In the genomic region with DNA sequence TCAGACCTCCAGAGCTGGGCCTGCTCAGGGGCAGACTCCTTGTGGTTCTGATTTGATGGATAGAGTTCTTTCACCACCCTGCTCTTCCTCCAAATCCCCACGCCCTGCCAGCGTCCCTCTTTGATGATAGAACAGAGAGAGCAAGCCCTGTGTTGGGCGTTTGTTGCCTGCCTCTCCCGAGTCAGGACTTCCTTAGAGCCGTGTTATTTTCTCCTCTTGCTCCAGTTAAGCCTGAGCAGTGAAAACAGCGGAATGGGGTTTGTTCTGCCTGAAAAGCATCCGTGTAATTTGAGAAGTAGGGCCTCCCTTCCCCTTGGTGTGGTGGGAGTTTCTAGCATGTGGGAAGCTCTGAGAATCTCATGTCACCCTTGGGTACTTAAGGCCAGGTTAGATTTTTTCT, we compare ENCODE assay signal across 23 cellular contexts. TPM values are rescaled to one million over a fixed set of nuclear protein-coding genes. Genes with fewer than 3 reads are reported as not detected.
DNase-seq lines count a peak whose midpoint lies in the region; ATAC-seq, FAIRE-seq and TF ChIP-seq lines count a peak whose summit lies in the region.
"Had no signal": no experiment of that assay in that cellular context is flagged by ENCODE, and none has a peak within 500 bp of the region (broad histone marks: within the 10 kb centered on the region; RNA-seq: fewer than 3 reads in every experiment).

No MANE protein-coding gene starts in this region.

- no peaks in the 10 kb centered on the region for H3K27me3 Mint-ChIP-seq in H9 (ENCODE audit: low read depth)
- peaks cover 8% of the 10 kb centered on the region for H3K27me3 Mint-ChIP-seq in glutamatergic neuron (ENCODE audit: unreplicated experiment)
- H3K27me3 Mint-ChIP-seq: activated CD8-positive, alpha-beta memory T cell treated with anti-CD3 and anti-CD28 coated beads, Interleukin-2, amount 10 ng/mL, durations not matched to agents 7 days and 5 days; activated naive CD8-positive, alpha-beta T cell treated with anti-CD3 and anti-CD28 coated beads, Interleukin-2, amount 50 U/mL, for 24 hours; CD8-positive, alpha-beta memory T cell had no signal

- DNase-seq in H9: peak; percentile 36
- DNase-seq in SK-N-MC (ENCODE audit: low read depth, low spot score): no peak
- no peak for DNase-seq in glutamatergic neuron
- DNase-seq in putamen (ENCODE audit: low spot score): peak; percentile 31
- no peak for DNase-seq in small intestine
- no peak for DNase-seq in adrenal gland
- no peak for DNase-seq in pons (ENCODE audit: low spot score)
- DNase-seq: activated CD4-positive, alpha-beta T cell treated with anti-CD3 and anti-CD28 coated beads for 4 hours; activated CD8-positive, alpha-beta memory T cell treated with anti-CD3 and anti-CD28 coated beads, Interleukin-2, amount 10 ng/mL, durations not matched to agents 7 days and 5 days; activated naive CD8-positive, alpha-beta T cell treated with anti-CD3 and anti-CD28 coated beads, Interleukin-2, amount 50 U/mL, for 24 hours; CD8-positive, alpha-beta memory T cell; DMS79 treated with DMSO at 0.1 percent for 48 hours; KG1; midbrain; NCI-H187 treated with DMSO at 0.1 percent for 48 hours; NCI-H446 treated with DMSO at 0.1 percent for 48 hours; RPMI8226; stimulated activated naive CD8-positive, alpha-beta T cell treated with anti-CD3 and anti-CD28 coated beads, Interleukin-15, Interleukin-2, amounts not matched to agents 100 U/mL and 50 U/mL, for 24 hours; transverse colon had no signal

- H3K79me2 ChIP-seq in H9 (ENCODE audit: insufficient read depth, low read length): no peaks in the 10 kb centered on the region

- no peak overlapping the region for H3K4me2 ChIP-seq in H9 (ENCODE audit: insufficient read depth, insufficient read length, low read length)
- H3K4me2 ChIP-seq: hepatocyte had no signal

- H4K8ac ChIP-seq in H9 (replicated peaks; ENCODE audit: insufficient read length, low read depth, low read length): no peak overlapping the region

- no peak for TF ChIP-seq POLR2A in adrenal gland (IDR thresholded peaks at IDR 0.05)

- ATAC-seq in HG03378 (IDR thresholded peaks at IDR 0.05; ENCODE audit: unreplicated experiment): no peak
- ATAC-seq: activated CD8-positive, alpha-beta memory T cell treated with anti-CD3 and anti-CD28 coated beads, Interleukin-2, amount 10 ng/mL, durations not matched to agents 7 days and 5 days; activated naive CD8-positive, alpha-beta T cell treated with anti-CD3 and anti-CD28 coated beads, Interleukin-2, amount 50 U/mL, for 24 hours; stimulated activated naive CD8-positive, alpha-beta T cell treated with anti-CD3 and anti-CD28 coated beads, Interleukin-15, Interleukin-2, amounts not matched to agents 100 U/mL and 50 U/mL, for 24 hours had no signal

- H3K9ac ChIP-seq in H9 (ENCODE audit: extremely low read depth, insufficient read length, low read length) (no peak overlapping the region), SK-N-MC (ENCODE audit: insufficient read length) (no peak overlapping the region)

- no peak overlapping the region for H2BK20ac ChIP-seq in H9 (ENCODE audit: low read depth, low read length, poor library complexity, severe bottlenecking)

- peak overlapping the region; percentile 44 to 94 (median 93); a peak in 4 of 7 replicates for H3K27ac Mint-ChIP-seq in H9
- H3K27ac Mint-ChIP-seq in glutamatergic neuron (ENCODE audit: unreplicated experiment): peak overlapping the region; percentile 17
- H3K27ac Mint-ChIP-seq: activated CD8-positive, alpha-beta memory T cell treated with anti-CD3 and anti-CD28 coated beads, Interleukin-2, amount 10 ng/mL, durations not matched to agents 7 days and 5 days; activated naive CD8-positive, alpha-beta T cell treated with anti-CD3 and anti-CD28 coated beads, Interleukin-2, amount 50 U/mL, for 24 hours; activated T-helper 2 cell treated with anti-CD3 and anti-CD28 coated beads, Interferon-gamma antibody, Interleukin-2, Interleukin-4, amounts not matched to agents 10 μg/mL and 5 μg/mL and 100 μg/mL, durations not matched to agents 14 hours and 24 hours and 36 hours; CD8-positive, alpha-beta memory T cell had no signal

- H4K91ac ChIP-seq in H9 (ENCODE audit: insufficient read length, low read depth, low read length): no peak overlapping the region

- H4K5ac ChIP-seq in H9 (ENCODE audit: insufficient read length, low read depth, low read length): no peak overlapping the region

- H3K23me2 ChIP-seq in H9 (ENCODE audit: insufficient read length, low read depth, low read length, poor library complexity, severe bottlenecking): no peaks in the 10 kb centered on the region

- H3K4me3 ChIP-seq in SK-N-MC (no peak overlapping the region), small intestine (ENCODE audit: low read depth in 1 of 2, low read length in 2 of 2) (no peak overlapping the region), adrenal gland (no peak overlapping the region)
- H3K4me3 ChIP-seq: hepatocyte, transverse colon had no signal

- H3K36me3 ChIP-seq in SK-N-MC (ENCODE audit: insufficient read depth, low read length): no peaks in the 10 kb centered on the region; the same call in 1 of the 2 replicates
- peaks cover 0 to 3% of the 10 kb centered on the region in 2 donors for H3K36me3 ChIP-seq in small intestine (ENCODE audit: control insufficient read depth in 2 of 2, insufficient read depth in 2 of 2, low read length in 2 of 2)
- peaks cover 0 to 2% of the 10 kb centered on the region in 2 donors for H3K36me3 ChIP-seq in adrenal gland (replicated peaks in 1 of 2)
- H3K36me3 ChIP-seq: transverse colon had no signal

- H2BK120ac ChIP-seq in H9 (ENCODE audit: low read depth, low read length, poor library complexity, severe bottlenecking): no peak overlapping the region

- peaks cover 20 to 30% of the 10 kb centered on the region in 2 experiments for H3K4me1 Mint-ChIP-seq in H9
- H3K4me1 Mint-ChIP-seq in glutamatergic neuron (ENCODE audit: low read depth, unreplicated experiment): peaks cover 21% of the 10 kb centered on the region
- H3K4me1 Mint-ChIP-seq: activated CD8-positive, alpha-beta memory T cell treated with anti-CD3 and anti-CD28 coated beads, Interleukin-2, amount 10 ng/mL, durations not matched to agents 7 days and 5 days; activated naive CD8-positive, alpha-beta T cell treated with anti-CD3 and anti-CD28 coated beads, Interleukin-2, amount 50 U/mL, for 24 hours had no signal

- H2AFZ ChIP-seq in H9 (ENCODE audit: low read length): no peak overlapping the region
- H2AFZ ChIP-seq: hepatocyte had no signal

- H3K4ac ChIP-seq in H9 (ENCODE audit: low read depth, low read length): no peak overlapping the region

- WGBS in H9 (ENCODE audit: extremely low coverage, insufficient read length, low lambda C conversion rate): no CpG with 5 or more reads among the region's 7 CpGs
- WGBS in small intestine, 3 donors: 78 to 94% (median 87%) methylated on average over 7 of the region's 7 CpGs
- WGBS in adrenal gland, 4 donors: 73 to 84% (median 80%) methylated on average over 7 of the region's 7 CpGs

- no peaks in the 10 kb centered on the region for H3K79me1 ChIP-seq in H9 (ENCODE audit: insufficient read depth, low read depth, low read length, poor library complexity, severe bottlenecking)

- H3K23ac ChIP-seq in H9 (ENCODE audit: insufficient read length, low read depth, low read length): no peak overlapping the region

- H3K56ac ChIP-seq in H9 (ENCODE audit: insufficient read length, low read depth, low read length): no peak overlapping the region

- no peak overlapping the region for H2BK15ac ChIP-seq in H9 (ENCODE audit: low read depth, low read length)

- H3K18ac ChIP-seq in H9 (ENCODE audit: insufficient read length, low read depth, low read length): no peak overlapping the region

- H3K27ac ChIP-seq in H9 (ENCODE audit: insufficient read length, low read depth, low read length) (no peak overlapping the region), SK-N-MC (0 out of 2 replicates have a peak overlapping the region, but pooled peaks have one; percentile 19), small intestine (ENCODE audit: low read depth in 1 of 2, low read length in 1 of 2) (no peak overlapping the region), adrenal gland (peak overlapping the region in 1 of 5 donors; percentile 55)
- H3K27ac ChIP-seq: hepatocyte, transverse colon had no signal

- no peak for FAIRE-seq in small intestine (lab: Jason Lieb, UNC)
- FAIRE-seq: keratinocyte had no signal

- H3K14ac ChIP-seq in H9 (ENCODE audit: insufficient read depth, low read length): no peak overlapping the region

- intact Hi-C loops in adrenal gland (cut with DNase I): loop anchor here in 1 of 2 donors (5.0 kb wide), 1 partner anchor 34 kb away; no protein-coding TSS in a partner anchor

- H2BK5ac ChIP-seq in H9 (ENCODE audit: insufficient read length, low read length): no peak overlapping the region

- no peak overlapping the region for H2BK12ac ChIP-seq in H9 (ENCODE audit: insufficient read length, low read depth, low read length)

- H2AK5ac ChIP-seq in H9 (ENCODE audit: insufficient read length, low read length): no peak overlapping the region

- no peaks in the 10 kb centered on the region for H3K27me3 ChIP-seq in H9 (ENCODE audit: insufficient read depth, low read length)
- no peaks in the 10 kb centered on the region for H3K27me3 ChIP-seq in small intestine (ENCODE audit: control insufficient read depth in 2 of 2, insufficient read depth in 2 of 2, low read length in 2 of 2)
- H3K27me3 ChIP-seq in adrenal gland: no peaks in the 10 kb centered on the region
- H3K27me3 ChIP-seq: hepatocyte, transverse colon had no signal

- H3K9me3 ChIP-seq in H9 (ENCODE audit: control insufficient read depth, low read depth, low read length): no peaks in the 10 kb centered on the region
- no peaks in the 10 kb centered on the region for H3K9me3 ChIP-seq in SK-N-MC (ENCODE audit: low read depth, low read length)
- no peaks in the 10 kb centered on the region for H3K9me3 ChIP-seq in small intestine (ENCODE audit: control insufficient read depth, low read depth)
- no peaks in the 10 kb centered on the region for H3K9me3 ChIP-seq in adrenal gland (replicated peaks in 1 of 3)
- H3K9me3 ChIP-seq: transverse colon had no signal

- H3K9me3 Mint-ChIP-seq in H9 (no peaks in the 10 kb centered on the region), glutamatergic neuron (ENCODE audit: unreplicated experiment) (peaks cover 7% of the 10 kb centered on the region)
- H3K9me3 Mint-ChIP-seq: activated naive CD8-positive, alpha-beta T cell treated with anti-CD3 and anti-CD28 coated beads, Interleukin-2, amount 50 U/mL, for 24 hours; activated T-helper 2 cell treated with anti-CD3 and anti-CD28 coated beads, Interferon-gamma antibody, Interleukin-2, Interleukin-4, amounts not matched to agents 10 μg/mL and 5 μg/mL and 100 μg/mL, durations not matched to agents 14 hours and 24 hours and 36 hours; CD8-positive, alpha-beta memory T cell had no signal

- H3K4me3 Mint-ChIP-seq in H9: no peak overlapping the region
- no peak overlapping the region for H3K4me3 Mint-ChIP-seq in glutamatergic neuron (ENCODE audit: unreplicated experiment)
- H3K4me3 Mint-ChIP-seq: activated CD8-positive, alpha-beta memory T cell treated with anti-CD3 and anti-CD28 coated beads, Interleukin-2, amount 10 ng/mL, durations not matched to agents 7 days and 5 days; activated naive CD8-positive, alpha-beta T cell treated with anti-CD3 and anti-CD28 coated beads, Interleukin-2, amount 50 U/mL, for 24 hours; CD8-positive, alpha-beta memory T cell had no signal

- H4K20me1 ChIP-seq in H9 (ENCODE audit: control insufficient read depth, insufficient read depth, insufficient read length): no peaks in the 10 kb centered on the region

- TF ChIP-seq CTCF in H9 (conservative IDR thresholded peaks at IDR 0.05) (no peak), glutamatergic neuron (IDR thresholded peaks at IDR 0.05; ENCODE audit: partially characterized antibody, unreplicated experiment) (no peak), adrenal gland (IDR thresholded peaks at IDR 0.05) (no peak)

- peaks cover 3 to 11% (median 11%) of the 10 kb centered on the region in 3 experiments; a peak in 4 of 7 replicates for H3K36me3 Mint-ChIP-seq in H9 (ENCODE audit: insufficient read depth in 1 of 3, low read depth in 3 of 3)
- H3K36me3 Mint-ChIP-seq in glutamatergic neuron (ENCODE audit: unreplicated experiment): no peaks in the 10 kb centered on the region

- H3K4me1 ChIP-seq in H9 (ENCODE audit: insufficient read depth, low read length): no peaks in the 10 kb centered on the region
- H3K4me1 ChIP-seq in small intestine (ENCODE audit: control insufficient read depth in 2 of 2, insufficient read depth in 1 of 2, low read depth in 1 of 2, low read length in 1 of 2): no peaks in the 10 kb centered on the region
- peaks cover 26 to 63% of the 10 kb centered on the region in 2 donors for H3K4me1 ChIP-seq in adrenal gland (replicated peaks in 1 of 2)

- H3T11ph ChIP-seq in H9 (ENCODE audit: low read length): no peak overlapping the region

RNA-seq across cellular contexts. Expression of gene TMEM94, which starts 22.1 kb away (rescaled TPM):
- total RNA-seq in H9 (2021) (61.4 and 67.9 TPM in 2 replicates), glutamatergic neuron (ENCODE audit: unreplicated experiment) (117 TPM), adrenal gland (100 to 1,000 TPM; 162 to 245 (median 174) TPM)
- polyA plus RNA-seq in small intestine (10 to 100 TPM; 41.8 to 87.7 (median 57.3) TPM), adrenal gland (100 to 1,000 TPM; 132 to 186 (median 134) TPM)

RNA-seq across cellular contexts. Expression of gene CASKIN2, which starts 36.8 kb away (rescaled TPM):
- total RNA-seq in H9 (2021): 35.2 and 37.0 TPM in 2 replicates
- 22.1 TPM for total RNA-seq in glutamatergic neuron (ENCODE audit: unreplicated experiment)
- 10 to 100 TPM in 1 of 3 donors, 1 to 10 TPM in 2; 7.6 to 15.6 (median 8.6) TPM for polyA plus RNA-seq in small intestine
- 10 to 100 TPM; 26.6 to 90.8 (median 48.7) TPM for total RNA-seq in adrenal gland
- polyA plus RNA-seq in adrenal gland: 10 to 100 TPM; 10.1 to 43.2 (median 28.3) TPM

RNA-seq across cellular contexts. Expression of gene TSEN54, which starts 37.8 kb away (rescaled TPM):
- total RNA-seq in H9 (2021): 44.5 and 45.5 TPM in 2 replicates
- 26.6 TPM for total RNA-seq in glutamatergic neuron (ENCODE audit: unreplicated experiment)
- 10 to 100 TPM; 35.5 to 91.1 (median 79.4) TPM for polyA plus RNA-seq in small intestine
- 10 to 100 TPM; 18.6 to 30.3 (median 25.6) TPM for total RNA-seq in adrenal gland
- polyA plus RNA-seq in adrenal gland: 10 to 100 TPM; 17.9 to 67.8 (median 56.0) TPM

RNA-seq across cellular contexts. Expression of gene LLGL2, which starts 47.0 kb away (rescaled TPM):
- total RNA-seq in H9 (2021) (85.9 and 90.4 TPM in 2 replicates), glutamatergic neuron (ENCODE audit: unreplicated experiment) (4.8 TPM), adrenal gland (10 to 100 TPM in 7 of 8 donors, 1 to 10 TPM in 1; 9.9 to 40.5 (median 23.8) TPM)
- polyA plus RNA-seq in small intestine (100 to 1,000 TPM; 140 to 365 (median 336) TPM), adrenal gland (10 to 100 TPM in 2 of 3 donors, 1 to 10 TPM in 1; 1.2 to 90.3 (median 51.4) TPM)

Comparison
In these comparisons a context has a peak if more than half of its experiments do, and no peak if none do; other contexts are left out.
1. DNase-seq: peak in H9 (single experiment) and putamen (single experiment); none in SK-N-MC (single experiment), glutamatergic neuron (single experiment), small intestine (single experiment), adrenal gland (0 of 7) and pons (single experiment).